Comparison of ENCODE assay signal across 10 cellular contexts in genomic region chrX:111511477-111511876, GRCh38. TPM values are rescaled to one million over a fixed set of nuclear protein-coding genes. Genes with fewer than 3 reads are reported as not detected.
DNase-seq lines count a peak whose midpoint lies in the region; ATAC-seq and TF ChIP-seq lines count a peak whose summit lies in the region.
"Had no signal": no experiment of that assay in that cellular context is flagged by ENCODE, and none has a peak within 500 bp of the region (broad histone marks: within the 10 kb centered on the region; RNA-seq: fewer than 3 reads in every experiment).

SERTM2 (plus strand) TSS chrX:111511645; CDS start chrX:111518858, 7,213 bp downstream.

- no peak for TF ChIP-seq CTCF in lower leg skin (IDR thresholded peaks at IDR 0.05)

- peak; percentile 13 for DNase-seq in NAMALWA (ENCODE audit: low spot score)
- DNase-seq in iPS DF 19.7 (ENCODE audit: low read depth, low spot score): peak; percentile 3
- no peak for DNase-seq in glomerular visceral epithelial cell (ENCODE audit: extremely low spot score)
- DNase-seq in hypothalamus (lab: John Stamatoyannopoulos, UW): no peak
- DNase-seq in activated CD8-positive, alpha-beta memory T cell treated with anti-CD3 and anti-CD28 coated beads, Interleukin-2, amount 50 U/mL, for 4 hours: no peak
- DNase-seq in lower leg skin (ENCODE audit: low spot score in 2 of 2): no peak
- DNase-seq: activated CD4-positive, alpha-beta memory T cell treated with anti-CD3 and anti-CD28 coated beads for 36 hours had no signal

- no peak within 1 kb of the TSS for H3K4me3 ChIP-seq in lower leg skin (ENCODE audit: low read depth, poor library complexity, severe bottlenecking)

- ATAC-seq in GM18502 (IDR thresholded peaks at IDR 0.05; ENCODE audit: poor library complexity, unreplicated experiment): peak; percentile 97
- peak; percentile 64 for ATAC-seq in GM21737 (IDR thresholded peaks at IDR 0.05; ENCODE audit: unreplicated experiment)

- intact Hi-C loops in lower leg skin (cut with DNase I; ENCODE audit: low total_unique reads): no loop called here

- 2 to 8% methylated on average over 3 of the region's 3 CpGs for WGBS in lower leg skin, 2 donors

- no peak for TF ChIP-seq POLR2A in lower leg skin (IDR thresholded peaks at IDR 0.05)

RNA-seq across cellular contexts. Expression of gene SERTM2, which starts in this region (rescaled TPM):
- under 1 TPM in 3 of 4 donors, not detected in 1; 0.06 to 0.20 (median 0.15) TPM for total RNA-seq in lower leg skin
- total RNA-seq: activated CD4-positive, alpha-beta memory T cell treated with anti-CD3 and anti-CD28 coated beads for 36 hours; lung microvascular endothelial cell had no signal

Comparison
In these comparisons a context has a peak if more than half of its experiments do, and no peak if none do; other contexts are left out.
1. DNase-seq: peak in NAMALWA (single experiment) and iPS DF 19.7 (single experiment); none in glomerular visceral epithelial cell (single experiment), hypothalamus (0 of 51), activated CD8-positive, alpha-beta memory T cell treated with anti-CD3 and anti-CD28 coated beads, Interleukin-2, amount 50 U/mL, for 4 hours (single experiment) and lower leg skin (0 of 2).